13 cellular contexts compared by ENCODE assay signal in the genomic region with DNA sequence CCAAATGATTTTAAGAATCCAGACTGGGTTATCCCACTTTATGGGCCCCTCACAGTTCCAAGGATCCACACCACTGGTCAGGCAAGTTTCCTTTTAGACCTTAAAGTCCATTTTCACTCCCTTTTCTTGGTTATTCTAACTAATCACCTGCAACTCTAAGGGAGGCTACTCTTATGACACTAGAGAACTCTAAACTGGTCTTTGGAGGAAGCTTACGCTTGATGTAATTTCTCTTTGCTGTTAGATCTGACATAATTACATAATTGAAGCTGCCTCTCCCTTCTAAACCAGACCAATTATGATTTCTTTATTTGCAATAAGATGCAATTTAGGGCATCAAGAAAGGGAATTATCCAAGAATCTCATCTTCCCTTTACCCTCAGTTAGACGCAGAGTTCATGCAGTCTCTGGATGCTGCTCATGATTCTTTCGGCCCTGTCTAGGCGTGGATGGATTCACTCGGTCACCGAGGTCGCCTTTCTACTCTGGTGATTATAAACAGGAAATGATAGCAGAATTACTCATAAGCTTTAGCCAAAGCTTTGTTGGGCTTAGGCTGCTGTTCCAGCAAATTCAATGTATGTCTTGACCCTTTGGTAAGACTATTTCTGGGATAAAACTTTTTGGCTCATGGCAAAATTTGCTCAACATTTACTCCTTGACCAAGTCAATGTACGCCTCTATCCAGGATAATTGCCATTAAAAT.
DNase-seq lines count a peak whose midpoint lies in the region; FAIRE-seq and TF ChIP-seq lines count a peak whose summit lies in the region.
"Had no signal": no experiment of that assay in that cellular context is flagged by ENCODE, and none has a peak within 500 bp of the region (broad histone marks: within the 10 kb centered on the region; RNA-seq: fewer than 3 reads in every experiment).

No MANE protein-coding gene starts in this region.

- TF ChIP-seq CTCF in epithelial cell of proximal tubule (conservative IDR thresholded peaks at IDR 0.05; ENCODE audit: low read depth, low read length), result no peak

- intact Hi-C loops in posterior cingulate gyrus (cut with DNase I), result no loop called here

- H3K4me3 ChIP-seq in epithelial cell of proximal tubule (ENCODE audit: low read depth, low read length) (no peak overlapping the region), skeletal muscle cell (ENCODE audit: low read depth, low read length) (no peak overlapping the region)
- H3K4me3 ChIP-seq: ascending aorta had no signal

- TF ChIP-seq POLR2A in H54 (IDR thresholded peaks at IDR 0.05; ENCODE audit: low read depth, low read length), result no peak

- no peak for DNase-seq in H54 (ENCODE audit: insufficient read length, low spot score)
- peak; percentile 74 for DNase-seq in RKO (ENCODE audit: low spot score)
- peak; percentile 22 for DNase-seq in epithelial cell of proximal tubule (ENCODE audit: low read depth)
- DNase-seq in skeletal muscle cell (ENCODE audit: low read depth), result peak; percentile 55
- no peak for DNase-seq in posterior cingulate gyrus
- no peak for DNase-seq in NCI-H187 treated with DMSO at 0.1 percent for 48 hours (lab: John Stamatoyannopoulos, UW)
- no peak for DNase-seq in hypothalamus (lab: John Stamatoyannopoulos, UW)
- DNase-seq: activated T-cell treated with anti-CD3 and anti-CD28 coated beads, Interleukin-2, amount 50 U/mL, for 48 hours; DND-41; islet precursor cell; NCI-H2029; stimulated activated naive B cell treated with anti-CD40 and anti-IgM and Interleukin-4, amounts not matched to agents 10 μg/mL and 1 μg/mL and 100 μg/mL, for 72 hours had no signal

- peak; percentile 100 for FAIRE-seq in H54 (lab: Jason Lieb, UNC)

Comparison
In these comparisons a context has a peak if more than half of its experiments do, and no peak if none do; other contexts are left out.
1. DNase-seq: peak in RKO (single experiment), epithelial cell of proximal tubule (single experiment) and skeletal muscle cell (single experiment); none in H54 (single experiment), posterior cingulate gyrus (0 of 10), NCI-H187 treated with DMSO at 0.1 percent for 48 hours (single experiment) and hypothalamus (0 of 51).